In genomic region chr6:157049126-157049525, GRCh38 we compare ENCODE assay signal across 23 cellular contexts.
A peak's percentile ranks its signal among the peaks of the same experiment; 100 is the strongest.
DNase-seq lines count a peak whose midpoint lies in the region; ATAC-seq and TF ChIP-seq lines count a peak whose summit lies in the region.
"Had no signal": no experiment of that assay in that cellular context is flagged by ENCODE, and none has a peak within 500 bp of the region (broad histone marks: within the 10 kb centered on the region; RNA-seq: fewer than 3 reads in every experiment).

No MANE protein-coding gene starts in this region.

- H3K79me1 ChIP-seq in IMR-90 (ENCODE audit: low read depth in 1 of 2, low read length in 2 of 2), result peaks cover 29 to 49% of the 10 kb centered on the region in 2 experiments

- TF ChIP-seq RAD21 in IMR-90 (IDR thresholded peaks at IDR 0.05; ENCODE audit: low read length), result no peak

- dilution Hi-C loops in IMR-90 (cut with HindIII; ENCODE audit: low sequenced_read_pairs, unreplicated experiment), result no loop called here

- DNase-seq in CD4-positive, CD25-positive, alpha-beta regulatory T cell, result no peak
- DNase-seq in IMR-90 (no peak), glutamatergic neuron (no peak), neural progenitor cell (ENCODE audit: low spot score) (no peak), NOMO-1 treated with dmso at 0.1 percent for 144 hours (lab: John Stamatoyannopoulos, UW; ENCODE audit: unreplicated experiment) (no peak), foreskin keratinocyte (no peak)
- no peak for DNase-seq in natural killer cell treated with Interleukin-12 subunit alpha and Interleukin-12 subunit beta and Interleukin-15 and Interleukin-18, amount 100 ng/mL, for 72 hours (ENCODE audit: low spot score)
- no peak for DNase-seq in activated CD8-positive, alpha-beta memory T cell treated with anti-CD3 and anti-CD28 coated beads, Interleukin-2, amount 50 U/mL, for 4 hours
- DNase-seq: activated CD4-positive, alpha-beta T cell treated with anti-CD3 and anti-CD28 coated beads, Interleukin-2, amount 50 U/mL, for 48 hours; activated T-cell treated with anti-CD3 and anti-CD28 coated beads, Interleukin-2, amount 50 U/mL, for 48 hours; H7; Kasumi-1; NCI-H1105; NCI-H2107; NCI-H524 treated with DMSO at 0.1 percent for 48 hours; PC-3; SK-N-SH; stimulated activated CD4-positive, alpha-beta T cell treated with anti-CD3 and anti-CD28 coated beads, Interleukin-4, amount 100 ng/mL, for 4 hours; stimulated activated CD8-positive, alpha-beta memory T cell treated with anti-CD3 and anti-CD28 coated beads, Interleukin-4, amount 100 ng/mL, for 48 hours; tibial artery had no signal

- no TSS peak for BruUV-seq in IMR-90 (replicated peaks; lab: Mats Ljungman, UMichigan)

- TF ChIP-seq CTCF in IMR-90 (conservative IDR thresholded peaks at IDR 0.05; ENCODE audit: low read depth, low read length) (no peak), glutamatergic neuron (IDR thresholded peaks at IDR 0.05; ENCODE audit: partially characterized antibody, unreplicated experiment) (no peak), neural progenitor cell (IDR thresholded peaks at IDR 0.05) (no peak), foreskin keratinocyte (conservative IDR thresholded peaks at IDR 0.05) (no peak)

- H2AK9ac ChIP-seq in IMR-90 (replicated peaks; ENCODE audit: low read depth, low read length, poor library complexity), result no peak overlapping the region

- H3K9ac ChIP-seq in IMR-90 (ENCODE audit: low read depth, low read length) (no peak overlapping the region), neural progenitor cell (no peak overlapping the region)
- H3K9ac ChIP-seq: parathyroid adenoma, SK-N-SH had no signal

- H3K23ac ChIP-seq in IMR-90 (ENCODE audit: low read depth, low read length), result no peak overlapping the region

- H3K4me3 Mint-ChIP-seq in CD4-positive, CD25-positive, alpha-beta regulatory T cell, result no peak overlapping the region
- no peak overlapping the region for H3K4me3 Mint-ChIP-seq in glutamatergic neuron (ENCODE audit: unreplicated experiment)
- no peak overlapping the region for H3K4me3 Mint-ChIP-seq in neural progenitor cell
- no peak overlapping the region for H3K4me3 Mint-ChIP-seq in natural killer cell treated with Interleukin-12 subunit alpha and Interleukin-12 subunit beta and Interleukin-15 and Interleukin-18, amount 100 ng/mL, for 72 hours

- peaks cover 96% of the 10 kb centered on the region for H3K79me2 ChIP-seq in neural progenitor cell (ENCODE audit: low read depth)

- H3K27me3 ChIP-seq in CD4-positive, CD25-positive, alpha-beta regulatory T cell (ENCODE audit: control insufficient read depth, insufficient read depth, low read length), result no peaks in the 10 kb centered on the region
- H3K27me3 ChIP-seq in IMR-90 (ENCODE audit: control insufficient read depth, insufficient read depth, low read length) (no peaks in the 10 kb centered on the region), neural progenitor cell (no peaks in the 10 kb centered on the region), foreskin keratinocyte (no peaks in the 10 kb centered on the region)
- H3K27me3 ChIP-seq: cardiac muscle cell, tibial artery had no signal

- H3K27me3 Mint-ChIP-seq in CD4-positive, CD25-positive, alpha-beta regulatory T cell, result no peaks in the 10 kb centered on the region
- H3K27me3 Mint-ChIP-seq in glutamatergic neuron (ENCODE audit: unreplicated experiment) (no peaks in the 10 kb centered on the region), neural progenitor cell (ENCODE audit: insufficient read depth, low read depth) (no peaks in the 10 kb centered on the region)
- no peaks in the 10 kb centered on the region for H3K27me3 Mint-ChIP-seq in natural killer cell treated with Interleukin-12 subunit alpha and Interleukin-12 subunit beta and Interleukin-15 and Interleukin-18, amount 100 ng/mL, for 72 hours

- no peak overlapping the region; the same call in 1 of the 2 replicates for H2AK5ac ChIP-seq in IMR-90 (ENCODE audit: low read depth, low read length)

- H3K14ac ChIP-seq in IMR-90 (replicated peaks; ENCODE audit: low read depth, low read length), result no peak overlapping the region

- no peak overlapping the region for H2BK120ac ChIP-seq in IMR-90 (ENCODE audit: low read depth, low read length)

- no peak for ATAC-seq in CD4-positive, CD25-positive, alpha-beta regulatory T cell (ENCODE audit: low read depth in 2 of 2)
- ATAC-seq in IMR-90 (ENCODE audit: low read depth), result no peak
- ATAC-seq in natural killer cell treated with Interleukin-12 subunit alpha and Interleukin-12 subunit beta and Interleukin-15 and Interleukin-18, amount 100 ng/mL, for 72 hours, result no peak
- no peak for ATAC-seq in foreskin keratinocyte
- ATAC-seq: PC-3 had no signal

- no peak overlapping the region for H3K4me2 ChIP-seq in IMR-90 (ENCODE audit: low read depth, low read length)
- H3K4me2 ChIP-seq in neural progenitor cell, result no peak overlapping the region
- H3K4me2 ChIP-seq: SK-N-SH had no signal

- no peaks in the 10 kb centered on the region for H3K36me3 Mint-ChIP-seq in CD4-positive, CD25-positive, alpha-beta regulatory T cell
- H3K36me3 Mint-ChIP-seq in glutamatergic neuron (ENCODE audit: unreplicated experiment), result no peaks in the 10 kb centered on the region
- peaks cover 4% of the 10 kb centered on the region for H3K36me3 Mint-ChIP-seq in neural progenitor cell
- no peaks in the 10 kb centered on the region for H3K36me3 Mint-ChIP-seq in natural killer cell treated with Interleukin-12 subunit alpha and Interleukin-12 subunit beta and Interleukin-15 and Interleukin-18, amount 100 ng/mL, for 72 hours

- 0 out of 2 replicates have a peak, but pooled peaks cover 4% of the 10 kb centered on the region for H4K20me1 ChIP-seq in IMR-90 (ENCODE audit: insufficient read depth, low read length)
- peaks cover 12% of the 10 kb centered on the region for H4K20me1 ChIP-seq in neural progenitor cell (ENCODE audit: low read depth)

- CTCF ChIA-PET in IMR-90 (lab: Yijun Ruan, JAX), result no interaction called here

- no peak overlapping the region for H3K18ac ChIP-seq in IMR-90 (ENCODE audit: low read depth, low read length)

- peak overlapping the region; percentile 23 to 63 (median 37) for H3K27ac Mint-ChIP-seq in CD4-positive, CD25-positive, alpha-beta regulatory T cell
- peak overlapping the region; percentile 64 for H3K27ac Mint-ChIP-seq in glutamatergic neuron (ENCODE audit: unreplicated experiment)
- H3K27ac Mint-ChIP-seq in neural progenitor cell, result peak overlapping the region; percentile 15
- H3K27ac Mint-ChIP-seq in natural killer cell treated with Interleukin-12 subunit alpha and Interleukin-12 subunit beta and Interleukin-15 and Interleukin-18, amount 100 ng/mL, for 72 hours, result no peak overlapping the region

- peaks cover 13% of the 10 kb centered on the region for H3K9me1 ChIP-seq in IMR-90 (ENCODE audit: insufficient read depth, low read length)

- POLR2A ChIA-PET in IMR-90 (lab: Charles Lee; ENCODE audit: unreplicated experiment), result no interaction called here

- H2BK5ac ChIP-seq in IMR-90 (ENCODE audit: low read depth, low read length, poor library complexity, severe bottlenecking), result no peak overlapping the region

- no peak overlapping the region for H2AFZ ChIP-seq in IMR-90 (replicated peaks; ENCODE audit: low read length, poor library complexity)
- no peak overlapping the region for H2AFZ ChIP-seq in neural progenitor cell (replicated peaks)
- H2AFZ ChIP-seq: parathyroid adenoma had no signal

- H3K4me1 Mint-ChIP-seq in CD4-positive, CD25-positive, alpha-beta regulatory T cell, result peaks cover 16 to 44% (median 19%) of the 10 kb centered on the region in 4 donors
- H3K4me1 Mint-ChIP-seq in glutamatergic neuron (ENCODE audit: low read depth, unreplicated experiment), result peaks cover 28% of the 10 kb centered on the region
- H3K4me1 Mint-ChIP-seq in neural progenitor cell, result peaks cover 19% of the 10 kb centered on the region
- H3K4me1 Mint-ChIP-seq in natural killer cell treated with Interleukin-12 subunit alpha and Interleukin-12 subunit beta and Interleukin-15 and Interleukin-18, amount 100 ng/mL, for 72 hours (ENCODE audit: low read depth in 2 of 2), result peaks cover 6 to 8% of the 10 kb centered on the region in 2 donors

- H3K4me1 ChIP-seq in CD4-positive, CD25-positive, alpha-beta regulatory T cell (ENCODE audit: control insufficient read depth, insufficient read depth, low read length, poor library complexity, severe bottlenecking), result peaks cover 1% of the 10 kb centered on the region
- H3K4me1 ChIP-seq in IMR-90 (ENCODE audit: control insufficient read depth, insufficient read depth, low read length), result peaks cover 8% of the 10 kb centered on the region
- H3K4me1 ChIP-seq in neural progenitor cell, result peaks cover 5% of the 10 kb centered on the region
- H3K4me1 ChIP-seq in foreskin keratinocyte, result peaks cover 5% of the 10 kb centered on the region
- H3K4me1 ChIP-seq: parathyroid adenoma had no signal

- intact Hi-C loops in IMR-90 (cut with micrococcal nuclease), result loop anchor here (5.0 kb wide), 1 partner anchor 43 kb away; no protein-coding TSS in a partner anchor

- H4K91ac ChIP-seq in IMR-90 (ENCODE audit: insufficient read depth, low read depth, low read length), result 0 out of 2 replicates have a peak overlapping the region, but pooled peaks have one; percentile 12

- H3K56ac ChIP-seq in IMR-90 (ENCODE audit: extremely low read depth, insufficient read depth, low read length), result no peak overlapping the region

- no peak overlapping the region for H4K5ac ChIP-seq in IMR-90 (ENCODE audit: low read depth, low read length)

- no peak overlapping the region for H3K27ac ChIP-seq in CD4-positive, CD25-positive, alpha-beta regulatory T cell (ENCODE audit: insufficient read depth, low read length, poor library complexity, severe bottlenecking)
- H3K27ac ChIP-seq in IMR-90 (ENCODE audit: insufficient read depth, low read length), result no peak overlapping the region
- no peak overlapping the region for H3K27ac ChIP-seq in neural progenitor cell
- H3K27ac ChIP-seq in foreskin keratinocyte, result no peak overlapping the region
- H3K27ac ChIP-seq: cardiac muscle cell, parathyroid adenoma, skin epidermis, tibial artery had no signal

- H2BK20ac ChIP-seq in IMR-90 (ENCODE audit: low read depth, low read length), result no peak overlapping the region

- H3K4me3 ChIP-seq in CD4-positive, CD25-positive, alpha-beta regulatory T cell (ENCODE audit: low read depth, low read length), result no peak overlapping the region
- no peak overlapping the region for H3K4me3 ChIP-seq in IMR-90 (ENCODE audit: insufficient read depth, low read depth, low read length)
- H3K4me3 ChIP-seq in neural progenitor cell, result no peak overlapping the region
- H3K4me3 ChIP-seq: cardiac muscle cell, skin epidermis, tibial artery had no signal

- peak overlapping the region; percentile 37; the same call in 1 of the 3 replicates for H2BK15ac ChIP-seq in IMR-90 (ENCODE audit: low read depth, low read length)

- H3F3A ChIP-seq in neural progenitor cell (ENCODE audit: low read depth), result peaks cover 5% of the 10 kb centered on the region

- TF ChIP-seq POLR2A in IMR-90 (IDR thresholded peaks at IDR 0.05; ENCODE audit: low read depth, low read length), result no peak

- whole genome bisulfite sequencing in IMR-90 (ENCODE audit: extremely low coverage in 2 of 2, insufficient read length in 1 of 2), 2 experiments, result no CpG with 5 or more reads among the region's 5 CpGs

- in situ Hi-C loops in IMR-90 (cut with MboI; ENCODE audit: low sequenced_read_pairs), result loop anchor here (25.0 kb wide), 1 partner anchor 1712 kb away; no protein-coding TSS in a partner anchor

- no peaks in the 10 kb centered on the region for H3K9me3 ChIP-seq in CD4-positive, CD25-positive, alpha-beta regulatory T cell (ENCODE audit: control insufficient read depth in 2 of 2, low read length in 2 of 2)
- H3K9me3 ChIP-seq in IMR-90 (ENCODE audit: control insufficient read depth, insufficient read depth, low read length) (no peaks in the 10 kb centered on the region), neural progenitor cell (ENCODE audit: low read depth) (no peaks in the 10 kb centered on the region)
- H3K9me3 ChIP-seq: SK-N-SH, tibial artery had no signal

- H3K36me3 ChIP-seq in CD4-positive, CD25-positive, alpha-beta regulatory T cell (ENCODE audit: control insufficient read depth, insufficient read depth, low read length), result no peaks in the 10 kb centered on the region
- no peaks in the 10 kb centered on the region for H3K36me3 ChIP-seq in IMR-90 (ENCODE audit: control insufficient read depth, insufficient read depth, low read length)
- no peaks in the 10 kb centered on the region for H3K36me3 ChIP-seq in neural progenitor cell
- H3K36me3 ChIP-seq: cardiac muscle cell, tibial artery had no signal

- no peak overlapping the region for H3K4ac ChIP-seq in IMR-90 (ENCODE audit: low read depth, low read length)

- 0 out of 4 replicates have a peak overlapping the region, but pooled peaks of 1 of the 2 experiments have one; percentile 13 for H4K8ac ChIP-seq in IMR-90 (ENCODE audit: low read depth in 2 of 2, low read length in 2 of 2)

- no peaks in the 10 kb centered on the region for H3K9me3 Mint-ChIP-seq in CD4-positive, CD25-positive, alpha-beta regulatory T cell
- peaks cover 2% of the 10 kb centered on the region for H3K9me3 Mint-ChIP-seq in glutamatergic neuron (ENCODE audit: unreplicated experiment)
- H3K9me3 Mint-ChIP-seq in neural progenitor cell, result no peaks in the 10 kb centered on the region
- H3K9me3 Mint-ChIP-seq in natural killer cell treated with Interleukin-12 subunit alpha and Interleukin-12 subunit beta and Interleukin-15 and Interleukin-18, amount 100 ng/mL, for 72 hours, result no peaks in the 10 kb centered on the region

Comparison
In these comparisons a context has a peak if more than half of its experiments do, and no peak if none do; other contexts are left out.
1. H3K27ac Mint-ChIP-seq: peak in CD4-positive, CD25-positive, alpha-beta regulatory T cell (3 of 3), glutamatergic neuron (single experiment) and neural progenitor cell (single experiment); none in natural killer cell treated with Interleukin-12 subunit alpha and Interleukin-12 subunit beta and Interleukin-15 and Interleukin-18, amount 100 ng/mL, for 72 hours (0 of 2).